In genomic region chr5:110045153-110045552, GRCh38 we compare ENCODE assay signal across 18 cellular contexts.
DNase-seq lines count a peak whose midpoint lies in the region; ATAC-seq and TF ChIP-seq lines count a peak whose summit lies in the region.
"Had no signal": no experiment of that assay in that cellular context is flagged by ENCODE, and none has a peak within 500 bp of the region (broad histone marks: within the 10 kb centered on the region; RNA-seq: fewer than 3 reads in every experiment).

No MANE protein-coding gene starts in this region.

- DNase-seq in AG09319 (ENCODE audit: extremely low read depth, low read depth) (peak; percentile 11), Kasumi-1 (lab: John Stamatoyannopoulos, UW) (peak; percentile 19 to 25), astrocyte of the spinal cord (ENCODE audit: low read depth, low spot score) (peak; percentile 19), hepatocyte (ENCODE audit: low spot score) (no peak), T-helper 2 cell (no peak), GOT3 (lab: John Stamatoyannopoulos, UW) (no peak)
- DNase-seq in stimulated activated CD4-positive, alpha-beta T cell treated with anti-CD3 and anti-CD28 coated beads, Interleukin-2, amount 100 ng/mL, for 24 hours: no peak
- DNase-seq: activated CD4-positive, alpha-beta T cell treated with anti-CD3 and anti-CD28 coated beads, Interleukin-2, amount 50 U/mL, for 4 hours; body of pancreas; DND-41; naive thymus-derived CD4-positive, alpha-beta T cell; NCI-H1417 treated with DMSO at 0.1 percent for 48 hours; stimulated activated CD4-positive, alpha-beta T cell treated with anti-CD3 and anti-CD28 coated beads, Interleukin-2, amount 100 ng/mL, for 48 hours; upper lobe of left lung had no signal

- H3K27me3 ChIP-seq in hepatocyte: no peaks in the 10 kb centered on the region
- H3K27me3 ChIP-seq: BLaER1, body of pancreas, upper lobe of left lung had no signal

- in situ Hi-C loops in astrocyte of the spinal cord (cut with HindIII; ENCODE audit: low sequenced_read_pairs): no loop called here

- ATAC-seq in GM19397 (IDR thresholded peaks at IDR 0.05; ENCODE audit: unreplicated experiment): no peak
- ATAC-seq: activated T-helper 17 cell treated with anti-CD3 and anti-CD28 coated beads, Interleukin-2, amount 50 U/mL, for 72 hours; body of pancreas; GM12878; naive thymus-derived CD4-positive, alpha-beta T cell had no signal

- peaks cover 7% of the 10 kb centered on the region for H3K9me3 ChIP-seq in hepatocyte (ENCODE audit: low read depth)
- H3K9me3 ChIP-seq: body of pancreas, upper lobe of left lung had no signal

- H3K4me3 ChIP-seq in astrocyte of the spinal cord (ENCODE audit: low read depth, low read length): no peak overlapping the region
- H3K4me3 ChIP-seq in hepatocyte: no peak overlapping the region
- H3K4me3 ChIP-seq: BLaER1, body of pancreas, GM12878, upper lobe of left lung had no signal

- no peaks in the 10 kb centered on the region for H3K9me2 ChIP-seq in hepatocyte (replicated peaks; ENCODE audit: insufficient read depth)

- H3K4me2 ChIP-seq in hepatocyte: no peak overlapping the region
- H3K4me2 ChIP-seq: BLaER1 had no signal

- WGBS in hepatocyte (ENCODE audit: low lambda C conversion rate, missing lambda C conversion rate): 50% methylated on average over 1 of the region's 1 CpG

- no peaks in the 10 kb centered on the region for H4K20me1 ChIP-seq in hepatocyte (ENCODE audit: insufficient read depth, poor library complexity, severe bottlenecking)
- H4K20me1 ChIP-seq: BLaER1 had no signal

- no peaks in the 10 kb centered on the region for H3K36me3 ChIP-seq in hepatocyte (replicated peaks; ENCODE audit: insufficient read depth, low read depth)
- H3K36me3 ChIP-seq: BLaER1, upper lobe of left lung had no signal

- TF ChIP-seq CTCF in AG09319 (IDR thresholded peaks at IDR 0.05; ENCODE audit: low read depth, low read length): peak; percentile 38
- TF ChIP-seq CTCF in astrocyte of the spinal cord (IDR thresholded peaks at IDR 0.05; ENCODE audit: low read depth, low read length): no peak
- peak; percentile 26 for TF ChIP-seq CTCF in hepatocyte (IDR thresholded peaks at IDR 0.05; ENCODE audit: poor library complexity)

- no peaks in the 10 kb centered on the region for H3K79me2 ChIP-seq in hepatocyte

- no peak overlapping the region for H2AFZ ChIP-seq in hepatocyte

- no peak overlapping the region for H3K27ac ChIP-seq in hepatocyte
- H3K27ac ChIP-seq: BLaER1, body of pancreas, upper lobe of left lung had no signal

- H3K4me1 ChIP-seq in hepatocyte (ENCODE audit: insufficient read depth): no peaks in the 10 kb centered on the region
- H3K4me1 ChIP-seq: body of pancreas, upper lobe of left lung had no signal

Comparison
In these comparisons a context has a peak if more than half of its experiments do, and no peak if none do; other contexts are left out.
1. DNase-seq: peak in AG09319 (single experiment), Kasumi-1 (2 of 2) and astrocyte of the spinal cord (single experiment); none in hepatocyte (single experiment), T-helper 2 cell (0 of 5), GOT3 (single experiment) and stimulated activated CD4-positive, alpha-beta T cell treated with anti-CD3 and anti-CD28 coated beads, Interleukin-2, amount 100 ng/mL, for 24 hours (0 of 2).